10 cellular contexts compared by ENCODE assay signal in the genomic region with DNA sequence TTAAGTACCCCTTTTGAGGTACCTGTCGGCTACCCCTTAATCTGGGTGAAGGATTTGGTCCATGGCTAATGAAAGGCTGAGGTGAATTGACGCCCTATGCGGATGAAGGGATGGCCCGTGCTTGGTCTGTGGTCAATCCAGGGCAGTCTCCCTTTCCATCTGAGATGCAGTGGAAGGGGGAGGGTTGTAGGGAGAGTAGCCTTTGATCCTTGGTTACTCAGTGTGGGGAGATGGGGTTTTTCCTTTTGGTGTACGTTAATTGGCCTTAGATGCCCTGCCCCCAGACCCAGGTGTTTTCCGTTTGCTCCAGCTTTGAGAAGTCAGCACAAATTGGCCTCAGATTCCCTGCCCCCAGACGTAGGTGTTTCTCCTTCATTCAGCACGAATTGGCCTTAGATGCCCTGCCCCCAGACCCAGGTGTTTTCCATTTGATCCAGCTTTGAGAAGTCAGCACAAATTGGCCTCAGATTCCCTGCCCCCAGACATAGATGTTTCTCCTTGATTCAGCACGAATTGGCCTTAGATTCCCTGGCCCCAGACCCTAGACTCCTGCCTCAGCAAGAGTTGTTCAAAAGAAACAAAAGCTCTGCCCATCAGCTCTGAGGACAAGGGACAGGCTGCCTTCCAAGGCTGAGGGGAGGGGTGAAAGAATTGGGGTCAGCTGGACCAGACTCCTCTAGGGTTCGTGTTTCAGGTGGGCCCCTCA. TPM values are rescaled to one million over a fixed set of nuclear protein-coding genes. Genes with fewer than 3 reads are reported as not detected.
"Had no signal": no experiment of that assay in that cellular context is flagged by ENCODE, and none has a peak within 500 bp of the region (broad histone marks: within the 10 kb centered on the region; RNA-seq: fewer than 3 reads in every experiment).

No MANE protein-coding gene starts in this region.

RNA-seq across cellular contexts. Expression of gene CD8B2, which starts 21.6 kb away (rescaled TPM):
- total RNA-seq: activated T-helper 2 cell treated with anti-CD3 and anti-CD28 coated beads, Interferon-gamma antibody, Interleukin-2, Interleukin-4, amounts not matched to agents 10 μg/mL and 5 μg/mL and 100 μg/mL, durations not matched to agents 14 hours and 24 hours and 36 hours; adrenal gland; ascending aorta; astrocyte; body of pancreas; bronchial epithelial cell; cardiac muscle cell; cardiac septum; cerebellum; chondrocyte had no signal
- polyA plus RNA-seq: adrenal gland, cardiac muscle cell had no signal
